ENCODE assay signal across 9 cellular contexts in the genomic region with DNA sequence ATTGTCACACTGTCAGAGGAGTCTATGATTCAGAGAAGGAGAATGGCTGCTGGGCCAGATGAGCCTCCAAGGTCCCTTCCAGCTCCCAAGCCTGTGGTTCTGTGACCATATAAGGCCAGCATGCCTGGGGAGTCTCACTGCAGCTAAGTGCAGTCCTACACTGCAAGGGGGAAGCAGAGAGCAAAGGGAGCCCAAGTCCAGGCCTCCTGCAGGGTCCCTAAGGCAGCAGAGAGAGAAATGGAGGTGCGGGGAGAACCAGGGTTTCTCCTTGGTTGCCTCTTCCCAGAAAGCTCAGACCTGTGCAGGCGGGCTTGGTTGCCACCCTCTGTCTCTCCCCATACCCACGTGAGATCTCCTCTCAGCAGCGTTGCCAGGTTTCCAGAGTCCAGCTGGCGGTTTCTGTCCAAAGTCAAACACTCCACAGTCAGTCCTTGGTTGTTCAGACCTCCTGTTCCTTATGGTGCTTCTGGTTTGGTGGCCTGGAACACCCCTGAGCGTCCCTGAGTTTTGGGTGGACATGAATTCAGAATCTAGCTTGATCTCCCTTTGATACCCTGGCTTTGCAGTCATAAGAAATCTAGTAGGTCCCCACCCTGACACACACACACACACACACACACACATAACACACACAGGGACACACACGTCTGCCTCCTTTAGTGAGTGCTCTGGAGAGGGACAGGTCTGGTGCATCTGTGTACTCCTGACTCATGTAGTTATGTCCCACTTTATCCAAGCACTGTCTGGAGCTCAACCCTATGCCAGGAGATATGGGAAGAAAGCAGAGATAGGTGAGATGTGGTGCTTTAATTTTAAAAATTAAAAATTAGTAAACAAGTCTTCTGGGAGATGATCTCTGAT.
DNase-seq lines count a peak whose midpoint lies in the region; ATAC-seq and TF ChIP-seq lines count a peak whose summit lies in the region.
"Had no signal": no experiment of that assay in that cellular context is flagged by ENCODE, and none has a peak within 500 bp of the region (broad histone marks: within the 10 kb centered on the region; RNA-seq: fewer than 3 reads in every experiment).

No MANE protein-coding gene starts in this region.

- TF ChIP-seq CTCF in astrocyte of the spinal cord (IDR thresholded peaks at IDR 0.05; ENCODE audit: low read depth, low read length) (peak; percentile 46), GM10266 (IDR thresholded peaks at IDR 0.05; ENCODE audit: control insufficient read depth, insufficient read depth, low read depth, missing control alignments) (no peak)

- H3K27me3 ChIP-seq in H7 (ENCODE audit: control insufficient read depth, insufficient read depth, low read length): no peaks in the 10 kb centered on the region
- H3K27me3 ChIP-seq in skeletal muscle tissue (ENCODE audit: control insufficient read depth in 3 of 3, insufficient read depth in 3 of 3, low read length in 3 of 3): peaks cover 0 to 2% (median 0%) of the 10 kb centered on the region in 3 donors

- H3K27ac ChIP-seq in skeletal muscle tissue (ENCODE audit: low read depth, low read length): peak overlapping the region; percentile 52

- H3K4me1 ChIP-seq in skeletal muscle tissue (ENCODE audit: control insufficient read depth in 3 of 3, insufficient read depth in 3 of 3, low read length in 3 of 3): peaks cover 9 to 14% (median 12%) of the 10 kb centered on the region in 3 donors

- peak overlapping the region in 1 of 3 donors; percentile 57 for H3K9ac ChIP-seq in skeletal muscle tissue (ENCODE audit: low read depth in 1 of 3, low read length in 3 of 3)

- H3K36me3 ChIP-seq in H7 (replicated peaks; ENCODE audit: control insufficient read depth, insufficient read depth, low read length): no peaks in the 10 kb centered on the region
- H3K36me3 ChIP-seq in skeletal muscle tissue (ENCODE audit: control insufficient read depth in 3 of 3, insufficient read depth in 3 of 3, low read length in 3 of 3): no peaks in the 10 kb centered on the region

- H3K4me3 ChIP-seq in H7 (ENCODE audit: insufficient read depth, low read depth, low read length): no peak overlapping the region
- no peak overlapping the region for H3K4me3 ChIP-seq in astrocyte of the spinal cord (ENCODE audit: low read depth, low read length)
- no peak overlapping the region for H3K4me3 ChIP-seq in skeletal muscle tissue (ENCODE audit: low read length in 3 of 3)

- peak; percentile 67 for DNase-seq in H7
- peak; percentile 66 for DNase-seq in astrocyte of the spinal cord (ENCODE audit: low read depth, low spot score)
- DNase-seq in islet precursor cell: peak; percentile 96
- DNase-seq in T-helper 9 cell: no peak
- no peak for DNase-seq in NCI-H146 treated with DMSO at 0.1 percent for 48 hours (lab: John Stamatoyannopoulos, UW; ENCODE audit: unreplicated experiment)
- DNase-seq in GM10266 (ENCODE audit: extremely low spot score): no peak
- DNase-seq: activated CD4-positive, alpha-beta T cell treated with anti-CD3 and anti-CD28 coated beads, Interleukin-2, amount 10 ng/mL, durations not matched to agents 24 days and 14 days had no signal

- in situ Hi-C loops in astrocyte of the spinal cord (cut with HindIII; ENCODE audit: low sequenced_read_pairs): no loop called here

- H3K9me3 ChIP-seq in skeletal muscle tissue (ENCODE audit: control insufficient read depth in 3 of 3, low read length in 3 of 3): no peaks in the 10 kb centered on the region

- ATAC-seq in HG03045 (IDR thresholded peaks at IDR 0.05; ENCODE audit: unreplicated experiment): no peak

Comparison
In these comparisons a context has a peak if more than half of its experiments do, and no peak if none do; other contexts are left out.
1. DNase-seq: peak in H7 (single experiment), astrocyte of the spinal cord (single experiment) and islet precursor cell (single experiment); none in T-helper 9 cell (single experiment), NCI-H146 treated with DMSO at 0.1 percent for 48 hours (single experiment) and GM10266 (single experiment).